Comparison of ENCODE assay signal across 16 cellular contexts in the genomic region with DNA sequence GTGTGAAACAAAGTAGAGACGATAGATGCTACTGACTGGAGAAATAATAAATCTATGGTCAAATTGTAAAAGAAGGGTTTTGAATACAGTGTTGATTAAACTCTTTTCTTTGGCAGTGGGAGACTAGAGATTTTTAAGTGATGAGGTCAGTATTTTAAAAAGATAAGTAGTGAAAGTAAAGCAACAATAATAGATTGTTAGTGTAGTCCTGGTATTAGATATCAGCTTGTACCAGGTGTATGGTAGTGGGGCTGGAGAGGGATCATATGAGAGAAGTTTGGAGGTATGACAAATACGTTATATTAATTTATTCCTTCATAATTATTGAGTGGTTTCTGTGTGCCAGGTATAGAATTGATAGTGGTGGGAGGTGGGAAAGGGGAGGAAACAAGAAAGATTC. TPM values are rescaled to one million over a fixed set of nuclear protein-coding genes. Genes with fewer than 3 reads are reported as not detected.
DNase-seq lines count a peak whose midpoint lies in the region; ATAC-seq and TF ChIP-seq lines count a peak whose summit lies in the region.
"Had no signal": no experiment of that assay in that cellular context is flagged by ENCODE, and none has a peak within 500 bp of the region (broad histone marks: within the 10 kb centered on the region; RNA-seq: fewer than 3 reads in every experiment).

No MANE protein-coding gene starts in this region.

- H3K4me3 Mint-ChIP-seq in activated CD4-positive, alpha-beta T cell treated with anti-CD3 and anti-CD28 coated beads, Interleukin-2, amount 10 ng/mL, durations not matched to agents 24 days and 14 days, result no peak overlapping the region
- H3K4me3 Mint-ChIP-seq in mesothelial cell of epicardium, result no peak overlapping the region
- H3K4me3 Mint-ChIP-seq: activated naive CD8-positive, alpha-beta T cell; central memory CD8-positive, alpha-beta T cell; GM23338; stimulated activated naive CD8-positive, alpha-beta T cell treated with anti-CD3 and anti-CD28 coated beads, Interleukin-15, amount 100 ng/mL, for 72 hours had no signal

- peak; percentile 33 for ATAC-seq in GM21447 (IDR thresholded peaks at IDR 0.05; ENCODE audit: unreplicated experiment)
- ATAC-seq in HG03378 (IDR thresholded peaks at IDR 0.05; ENCODE audit: unreplicated experiment), result peak; percentile 33
- ATAC-seq: GM23338; stimulated activated naive CD8-positive, alpha-beta T cell treated with anti-CD3 and anti-CD28 coated beads, Interleukin-15, amount 100 ng/mL, for 72 hours had no signal

- H3K9me3 Mint-ChIP-seq in activated CD4-positive, alpha-beta T cell treated with anti-CD3 and anti-CD28 coated beads, Interleukin-2, amount 10 ng/mL, durations not matched to agents 24 days and 14 days, result peaks cover 38% of the 10 kb centered on the region
- peaks cover 64% of the 10 kb centered on the region for H3K9me3 Mint-ChIP-seq in mesothelial cell of epicardium

- no peak for DNase-seq in activated CD4-positive, alpha-beta T cell treated with anti-CD3 and anti-CD28 coated beads, Interleukin-2, amount 10 ng/mL, durations not matched to agents 24 days and 14 days
- no peak for DNase-seq in activated CD4-positive, alpha-beta T cell treated with anti-CD3 and anti-CD28 coated beads for 4 hours
- DNase-seq in mesothelial cell of epicardium (ENCODE audit: low spot score in 2 of 2, unreplicated experiment in 2 of 2) (no peak), superior temporal gyrus (ENCODE audit: extremely low spot score) (no peak), SW 1271 (lab: John Stamatoyannopoulos, UW) (no peak), NCI-H345 treated with DMSO at 0.1 percent for 48 hours (lab: John Stamatoyannopoulos, UW; ENCODE audit: unreplicated experiment) (no peak)
- DNase-seq: 8988T; glutamatergic neuron; MG63; stimulated activated naive CD8-positive, alpha-beta T cell treated with anti-CD3 and anti-CD28 coated beads, Interleukin-15, amount 100 ng/mL, for 72 hours; WERI-Rb-1 had no signal

- H3K27ac Mint-ChIP-seq in activated CD4-positive, alpha-beta T cell treated with anti-CD3 and anti-CD28 coated beads, Interleukin-2, amount 10 ng/mL, durations not matched to agents 24 days and 14 days, result peak overlapping the region; percentile 13
- H3K27ac Mint-ChIP-seq in mesothelial cell of epicardium, result peak overlapping the region; percentile 22
- H3K27ac Mint-ChIP-seq: activated naive CD8-positive, alpha-beta T cell; GM23338; stimulated activated naive CD8-positive, alpha-beta T cell treated with anti-CD3 and anti-CD28 coated beads, Interleukin-15, amount 100 ng/mL, for 72 hours had no signal

- H3K4me1 Mint-ChIP-seq in activated CD4-positive, alpha-beta T cell treated with anti-CD3 and anti-CD28 coated beads, Interleukin-2, amount 10 ng/mL, durations not matched to agents 24 days and 14 days, result peaks cover 14% of the 10 kb centered on the region
- peaks cover 9% of the 10 kb centered on the region for H3K4me1 Mint-ChIP-seq in mesothelial cell of epicardium
- H3K4me1 Mint-ChIP-seq: GM23338 had no signal

- intact Hi-C loops in activated CD4-positive, alpha-beta T cell treated with anti-CD3 and anti-CD28 coated beads, Interleukin-2, amount 10 ng/mL, durations not matched to agents 24 days and 14 days (cut with micrococcal nuclease), result no loop called here

- peaks cover 59% of the 10 kb centered on the region for H3K36me3 Mint-ChIP-seq in activated CD4-positive, alpha-beta T cell treated with anti-CD3 and anti-CD28 coated beads, Interleukin-2, amount 10 ng/mL, durations not matched to agents 24 days and 14 days (ENCODE audit: low read depth)
- H3K36me3 Mint-ChIP-seq in mesothelial cell of epicardium, result peaks cover 67% of the 10 kb centered on the region

- TF ChIP-seq CTCF in mesothelial cell of epicardium (IDR thresholded peaks at IDR 0.05; ENCODE audit: unreplicated experiment), result no peak

- no peaks in the 10 kb centered on the region for H3K27me3 Mint-ChIP-seq in activated CD4-positive, alpha-beta T cell treated with anti-CD3 and anti-CD28 coated beads, Interleukin-2, amount 10 ng/mL, durations not matched to agents 24 days and 14 days
- no peaks in the 10 kb centered on the region for H3K27me3 Mint-ChIP-seq in mesothelial cell of epicardium (ENCODE audit: low read depth)
- H3K27me3 Mint-ChIP-seq: activated naive CD8-positive, alpha-beta T cell; central memory CD8-positive, alpha-beta T cell; stimulated activated naive CD8-positive, alpha-beta T cell treated with anti-CD3 and anti-CD28 coated beads, Interleukin-15, amount 100 ng/mL, for 72 hours had no signal

RNA-seq across cellular contexts. Expression of a gene that starts 25.2 kb away (rescaled TPM):
- 31.5 and 32.1 TPM in 2 replicates for total RNA-seq in activated CD4-positive, alpha-beta T cell treated with anti-CD3 and anti-CD28 coated beads, Interleukin-2, amount 10 ng/mL, durations not matched to agents 24 days and 14 days
- 36.1 to 38.2 TPM (median 37.5 TPM) in 3 replicates for total RNA-seq in mesothelial cell of epicardium

RNA-seq across cellular contexts. Expression of a gene that starts 25.6 kb away (rescaled TPM):
- total RNA-seq in activated CD4-positive, alpha-beta T cell treated with anti-CD3 and anti-CD28 coated beads, Interleukin-2, amount 10 ng/mL, durations not matched to agents 24 days and 14 days, result 9.7 and 10.3 TPM in 2 replicates
- total RNA-seq in mesothelial cell of epicardium, result 14.2 to 17.2 TPM (median 16.5 TPM) in 3 replicates
